10 cellular contexts compared by ENCODE assay signal in genomic region chr6:3294921-3295871, GRCh38. TPM values are rescaled to one million over a fixed set of nuclear protein-coding genes. Genes with fewer than 3 reads are reported as not detected.
DNase-seq lines count a peak whose midpoint lies in the region; ATAC-seq and TF ChIP-seq lines count a peak whose summit lies in the region.
"Had no signal": no experiment of that assay in that cellular context is flagged by ENCODE, and none has a peak within 500 bp of the region (broad histone marks: within the 10 kb centered on the region; RNA-seq: fewer than 3 reads in every experiment).

No MANE protein-coding gene starts in this region.

- CTCF ChIA-PET in OCI-LY7 (lab: Charles Lee; ENCODE audit: unreplicated experiment), result no interaction called here

- H3K27ac ChIP-seq in OCI-LY7 (ENCODE audit: low read depth, low read length, poor library complexity, severe bottlenecking) (no peak overlapping the region), right cardiac atrium (ENCODE audit: low read length) (no peak overlapping the region)

- H3K36me3 ChIP-seq in OCI-LY7 (ENCODE audit: insufficient read depth, low read length), result no peaks in the 10 kb centered on the region
- H3K36me3 ChIP-seq: MG63 had no signal

- POLR2A ChIA-PET in OCI-LY7 (lab: Charles Lee), result no interaction called here

- H3K9me3 ChIP-seq in OCI-LY7 (ENCODE audit: low read length) (no peaks in the 10 kb centered on the region), right cardiac atrium (ENCODE audit: control insufficient read depth, low read length) (no peaks in the 10 kb centered on the region)
- H3K9me3 ChIP-seq: MG63 had no signal

- no peaks in the 10 kb centered on the region for H4K20me1 ChIP-seq in OCI-LY7 (ENCODE audit: insufficient read depth, low read length)

- 58% methylated on average over 29 of the region's 29 CpGs for WGBS in right cardiac atrium

- H3K4me3 ChIP-seq in OCI-LY7 (ENCODE audit: low read depth, low read length, poor library complexity, severe bottlenecking), result no peak overlapping the region
- no peak overlapping the region for H3K4me3 ChIP-seq in right cardiac atrium (ENCODE audit: low read length)
- H3K4me3 ChIP-seq: MG63 had no signal

- ATAC-seq in right cardiac atrium, result peak; percentile 30 to 39
- peak; percentile 25 for ATAC-seq in sciatic nerve

- no peaks in the 10 kb centered on the region for H3K27me3 ChIP-seq in right cardiac atrium (ENCODE audit: control insufficient read depth, insufficient read depth)
- H3K27me3 ChIP-seq: MG63 had no signal

- DNase-seq in DMS53 (lab: John Stamatoyannopoulos, UW) (peak; percentile 56), DMS53 treated with DMSO at 0.1 percent for 48 hours (lab: John Stamatoyannopoulos, UW; ENCODE audit: unreplicated experiment) (no peak), OCI-LY7 (ENCODE audit: low spot score) (peak; percentile 20), right cardiac atrium (peak in 1 of 3 donors; percentile 45), sciatic nerve (ENCODE audit: low spot score) (peak; percentile 51), NCI-H187 treated with DMSO at 0.1 percent for 48 hours (lab: John Stamatoyannopoulos, UW) (no peak), NOMO-1 treated with DMSO at 0.1 percent for 48 hours (lab: John Stamatoyannopoulos, UW; ENCODE audit: unreplicated experiment) (no peak), activated gamma-delta T cell treated with Interleukin-2 at 50 U/mL for 16 hours (no peak)
- DNase-seq: activated naive CD8-positive, alpha-beta T cell treated with anti-CD3 and anti-CD28 coated beads for 36 hours; MG63 had no signal

- H3K4me1 ChIP-seq in OCI-LY7 (ENCODE audit: insufficient read depth, low read length, poor library complexity, severe bottlenecking) (no peaks in the 10 kb centered on the region), right cardiac atrium (ENCODE audit: control insufficient read depth, insufficient read depth, low read length) (peaks cover 3% of the 10 kb centered on the region)

- H3K79me2 ChIP-seq in OCI-LY7 (ENCODE audit: insufficient read depth, low read depth, low read length), result no peaks in the 10 kb centered on the region

- intact Hi-C loops in OCI-LY7 (cut with micrococcal nuclease; ENCODE audit: unreplicated experiment) (no loop called here), right cardiac atrium (cut with DNase I) (no loop called here), sciatic nerve (cut with DNase I) (no loop called here)

- peak; percentile 40; the same call in 1 of the 2 replicates for TF ChIP-seq CTCF in OCI-LY7 (conservative IDR thresholded peaks at IDR 0.05; ENCODE audit: low read length)

- no peaks in the 10 kb centered on the region for H3K9me2 ChIP-seq in OCI-LY7 (ENCODE audit: insufficient read depth, low read length)

- no TSS peak for BruUV-seq in OCI-LY7 (replicated peaks; lab: Mats Ljungman, UMichigan)

- no peak overlapping the region for H3K4me2 ChIP-seq in OCI-LY7 (ENCODE audit: low read length)

- no peak overlapping the region for H2AFZ ChIP-seq in OCI-LY7 (ENCODE audit: low read length)

RNA-seq across cellular contexts. Expression of gene PSMG4, which starts 36.4 kb away (rescaled TPM):
- total RNA-seq in OCI-LY7 (2014; rRNA removed; shearing (Covaris generic)), result 58.3 and 65.4 TPM in 2 replicates
- total RNA-seq in OCI-LY7 (2022) (43.3 and 48.9 TPM in 2 replicates), right cardiac atrium (10 to 100 TPM in 2 of 4 donors, 1 to 10 TPM in 2; 7.9 to 10.7 (median 9.9) TPM), sciatic nerve (21.2 TPM)
- polyA plus RNA-seq in right cardiac atrium, result 16.7 TPM

Comparison
In these comparisons a context has a peak if more than half of its experiments do, and no peak if none do; other contexts are left out.
1. DNase-seq: peak in DMS53 (single experiment), OCI-LY7 (single experiment) and sciatic nerve (single experiment); none in DMS53 treated with DMSO at 0.1 percent for 48 hours (single experiment), NCI-H187 treated with DMSO at 0.1 percent for 48 hours (single experiment), NOMO-1 treated with DMSO at 0.1 percent for 48 hours (single experiment) and activated gamma-delta T cell treated with Interleukin-2 at 50 U/mL for 16 hours (single experiment).